Comparison of ENCODE assay signal across 8 cellular contexts in the genomic region with DNA sequence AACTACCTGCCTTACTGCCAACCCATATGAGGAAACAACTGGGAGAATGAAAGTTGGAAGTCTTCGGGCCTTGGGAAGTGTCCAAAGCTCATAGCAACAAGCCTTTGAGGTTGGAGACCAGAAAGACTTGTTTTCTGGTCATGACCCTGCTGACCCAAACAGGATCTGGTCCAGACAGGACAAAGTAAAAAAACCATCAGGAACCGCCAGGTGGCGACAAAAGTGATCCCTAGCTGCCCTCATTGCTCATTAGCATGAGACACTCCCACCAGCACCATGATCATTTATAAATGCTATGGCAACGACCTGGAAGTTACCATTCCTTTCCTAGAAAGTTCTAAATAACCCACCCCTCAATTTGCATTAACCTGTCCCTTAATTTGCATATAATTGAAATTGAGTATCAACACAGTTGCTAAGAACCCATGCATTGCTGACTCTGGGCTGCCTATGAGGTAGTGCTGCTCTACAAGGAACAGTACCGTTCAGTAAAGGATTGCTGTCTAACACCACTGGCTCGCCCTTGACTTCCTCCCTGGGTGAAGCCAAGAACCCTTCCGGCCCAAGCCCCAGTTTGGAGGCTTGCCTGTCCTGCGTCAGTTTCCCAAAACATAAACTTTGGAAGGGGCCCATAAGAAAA.
DNase-seq lines count a peak whose midpoint lies in the region; ATAC-seq and TF ChIP-seq lines count a peak whose summit lies in the region.

No MANE protein-coding gene starts in this region.

- peak; percentile 7 for DNase-seq in GM12864 (ENCODE audit: low read depth)
- DNase-seq in SKM-1 treated with dmso at 0.1 percent for 144 hours (lab: John Stamatoyannopoulos, UW; ENCODE audit: unreplicated experiment) = peak; percentile 68
- peak; percentile 3 for DNase-seq in effector CD4-positive, alpha-beta T cell
- DNase-seq in stimulated activated CD4-positive, alpha-beta T cell treated with anti-CD3 and anti-CD28 coated beads, Interleukin-2, amount 100 ng/mL, for 48 hours = peak; percentile 24 to 39
- DNase-seq in cerebellar cortex (ENCODE audit: low spot score) = no peak
- no peak for DNase-seq in NCI-H1105 (lab: John Stamatoyannopoulos, UW)

- no peak overlapping the region for H3K4me3 ChIP-seq in GM12864 (ENCODE audit: low read depth, low read length)

- ATAC-seq in HG02885 (IDR thresholded peaks at IDR 0.05; ENCODE audit: poor library complexity, unreplicated experiment) (peak; percentile 63), HG02840 (IDR thresholded peaks at IDR 0.05; ENCODE audit: low FRiP score, unreplicated experiment) (no peak)

- TF ChIP-seq CTCF in GM12864 (IDR thresholded peaks at IDR 0.05; ENCODE audit: low read depth, low read length, missing control alignments) = peak; percentile 74

Comparison
In these comparisons a context has a peak if more than half of its experiments do, and no peak if none do; other contexts are left out.
1. DNase-seq: peak in GM12864 (single experiment), SKM-1 treated with dmso at 0.1 percent for 144 hours (single experiment), effector CD4-positive, alpha-beta T cell (single experiment) and stimulated activated CD4-positive, alpha-beta T cell treated with anti-CD3 and anti-CD28 coated beads, Interleukin-2, amount 100 ng/mL, for 48 hours (2 of 2); none in cerebellar cortex (single experiment) and NCI-H1105 (single experiment).